Comparison of ENCODE assay signal across 1 cellular context in the genomic region with DNA sequence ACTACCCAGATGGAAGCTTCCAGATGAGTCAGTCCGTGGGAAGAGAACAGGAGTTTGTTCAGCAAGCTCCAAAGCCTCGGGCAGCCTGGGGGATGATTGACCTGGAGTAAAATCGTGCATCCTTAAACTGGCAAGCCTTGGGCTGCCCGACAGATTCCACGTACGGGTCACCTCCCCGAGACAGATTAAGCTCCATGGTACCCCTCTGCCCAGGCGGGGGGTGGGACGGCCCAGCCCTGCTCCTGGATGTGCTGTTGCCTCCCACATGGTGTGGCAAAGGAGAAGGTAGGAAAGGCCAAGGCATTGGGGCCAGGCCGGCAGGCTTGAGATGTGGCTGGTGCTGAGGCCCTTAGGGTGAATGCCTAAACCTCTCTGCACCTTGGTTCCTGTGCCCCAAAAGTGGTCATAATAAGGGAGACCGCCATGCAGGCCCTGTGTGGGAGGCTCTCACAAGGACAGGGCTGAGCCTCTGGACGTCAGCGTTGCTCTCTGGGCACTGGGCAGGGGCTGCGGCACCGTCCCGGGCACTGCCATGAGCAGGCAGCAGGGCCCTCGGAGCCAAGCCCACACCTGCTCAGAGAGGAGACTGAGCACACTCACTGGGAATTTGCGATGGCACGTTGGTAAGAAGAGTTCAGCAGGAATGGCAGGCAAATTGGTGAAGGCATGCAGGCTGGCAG.
TF ChIP-seq lines count a peak whose summit lies in the region.

No MANE protein-coding gene starts in this region.

TF ChIP-seq in GM23338, 12 proteins besides CTCF, POLR2A, EP300 and RAD21 (continued from another document):
- TF ChIP-seq, protein P1, sequence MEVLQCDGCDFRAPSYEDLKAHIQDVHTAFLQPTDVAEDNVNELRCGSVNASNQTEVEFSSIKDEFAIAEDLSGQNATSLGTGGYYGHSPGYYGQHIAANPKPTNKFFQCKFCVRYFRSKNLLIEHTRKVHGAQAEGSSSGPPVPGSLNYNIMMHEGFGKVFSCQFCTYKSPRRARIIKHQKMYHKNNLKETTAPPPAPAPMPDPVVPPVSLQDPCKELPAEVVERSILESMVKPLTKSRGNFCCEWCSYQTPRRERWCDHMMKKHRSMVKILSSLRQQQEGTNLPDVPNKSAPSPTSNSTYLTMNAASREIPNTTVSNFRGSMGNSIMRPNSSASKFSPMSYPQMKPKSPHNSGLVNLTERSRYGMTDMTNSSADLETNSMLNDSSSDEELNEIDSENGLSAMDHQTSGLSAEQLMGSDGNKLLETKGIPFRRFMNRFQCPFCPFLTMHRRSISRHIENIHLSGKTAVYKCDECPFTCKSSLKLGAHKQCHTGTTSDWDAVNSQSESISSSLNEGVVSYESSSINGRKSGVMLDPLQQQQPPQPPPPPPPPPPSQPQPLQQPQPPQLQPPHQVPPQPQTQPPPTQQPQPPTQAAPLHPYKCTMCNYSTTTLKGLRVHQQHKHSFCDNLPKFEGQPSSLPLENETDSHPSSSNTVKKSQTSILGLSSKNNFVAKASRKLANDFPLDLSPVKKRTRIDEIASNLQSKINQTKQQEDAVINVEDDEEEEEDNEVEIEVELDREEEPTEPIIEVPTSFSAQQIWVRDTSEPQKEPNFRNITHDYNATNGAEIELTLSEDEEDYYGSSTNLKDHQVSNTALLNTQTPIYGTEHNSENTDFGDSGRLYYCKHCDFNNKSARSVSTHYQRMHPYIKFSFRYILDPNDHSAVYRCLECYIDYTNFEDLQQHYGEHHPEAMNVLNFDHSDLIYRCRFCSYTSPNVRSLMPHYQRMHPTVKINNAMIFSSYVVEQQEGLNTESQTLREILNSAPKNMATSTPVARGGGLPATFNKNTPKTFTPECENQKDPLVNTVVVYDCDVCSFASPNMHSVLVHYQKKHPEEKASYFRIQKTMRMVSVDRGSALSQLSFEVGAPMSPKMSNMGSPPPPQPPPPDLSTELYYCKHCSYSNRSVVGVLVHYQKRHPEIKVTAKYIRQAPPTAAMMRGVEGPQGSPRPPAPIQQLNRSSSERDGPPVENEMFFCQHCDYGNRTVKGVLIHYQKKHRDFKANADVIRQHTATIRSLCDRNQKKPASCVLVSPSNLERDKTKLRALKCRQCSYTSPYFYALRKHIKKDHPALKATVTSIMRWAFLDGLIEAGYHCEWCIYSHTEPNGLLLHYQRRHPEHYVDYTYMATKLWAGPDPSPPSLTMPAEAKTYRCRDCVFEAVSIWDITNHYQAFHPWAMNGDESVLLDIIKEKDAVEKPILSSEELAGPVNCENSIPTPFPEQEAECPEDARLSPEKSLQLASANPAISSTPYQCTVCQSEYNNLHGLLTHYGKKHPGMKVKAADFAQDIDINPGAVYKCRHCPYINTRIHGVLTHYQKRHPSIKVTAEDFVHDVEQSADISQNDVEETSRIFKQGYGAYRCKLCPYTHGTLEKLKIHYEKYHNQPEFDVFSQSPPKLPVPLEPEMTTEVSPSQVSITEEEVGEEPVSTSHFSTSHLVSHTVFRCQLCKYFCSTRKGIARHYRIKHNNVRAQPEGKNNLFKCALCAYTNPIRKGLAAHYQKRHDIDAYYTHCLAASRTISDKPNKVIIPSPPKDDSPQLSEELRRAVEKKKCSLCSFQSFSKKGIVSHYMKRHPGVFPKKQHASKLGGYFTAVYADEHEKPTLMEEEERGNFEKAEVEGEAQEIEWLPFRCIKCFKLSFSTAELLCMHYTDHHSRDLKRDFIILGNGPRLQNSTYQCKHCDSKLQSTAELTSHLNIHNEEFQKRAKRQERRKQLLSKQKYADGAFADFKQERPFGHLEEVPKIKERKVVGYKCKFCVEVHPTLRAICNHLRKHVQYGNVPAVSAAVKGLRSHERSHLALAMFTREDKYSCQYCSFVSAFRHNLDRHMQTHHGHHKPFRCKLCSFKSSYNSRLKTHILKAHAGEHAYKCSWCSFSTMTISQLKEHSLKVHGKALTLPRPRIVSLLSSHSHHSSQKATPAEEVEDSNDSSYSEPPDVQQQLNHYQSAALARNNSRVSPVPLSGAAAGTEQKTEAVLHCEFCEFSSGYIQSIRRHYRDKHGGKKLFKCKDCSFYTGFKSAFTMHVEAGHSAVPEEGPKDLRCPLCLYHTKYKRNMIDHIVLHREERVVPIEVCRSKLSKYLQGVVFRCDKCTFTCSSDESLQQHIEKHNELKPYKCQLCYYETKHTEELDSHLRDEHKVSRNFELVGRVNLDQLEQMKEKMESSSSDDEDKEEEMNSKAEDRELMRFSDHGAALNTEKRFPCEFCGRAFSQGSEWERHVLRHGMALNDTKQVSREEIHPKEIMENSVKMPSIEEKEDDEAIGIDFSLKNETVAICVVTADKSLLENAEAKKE (CRISPR knock-in tag; IDR thresholded peaks at IDR 0.05), result no peak
- TF ChIP-seq ZNF114 (CRISPR knock-in tag; IDR thresholded peaks at IDR 0.05), result no peak
TF ChIP-seq in GM23338: peak in this region for 0.
